Comparison of ENCODE assay signal across 9 cellular contexts in the genomic region with DNA sequence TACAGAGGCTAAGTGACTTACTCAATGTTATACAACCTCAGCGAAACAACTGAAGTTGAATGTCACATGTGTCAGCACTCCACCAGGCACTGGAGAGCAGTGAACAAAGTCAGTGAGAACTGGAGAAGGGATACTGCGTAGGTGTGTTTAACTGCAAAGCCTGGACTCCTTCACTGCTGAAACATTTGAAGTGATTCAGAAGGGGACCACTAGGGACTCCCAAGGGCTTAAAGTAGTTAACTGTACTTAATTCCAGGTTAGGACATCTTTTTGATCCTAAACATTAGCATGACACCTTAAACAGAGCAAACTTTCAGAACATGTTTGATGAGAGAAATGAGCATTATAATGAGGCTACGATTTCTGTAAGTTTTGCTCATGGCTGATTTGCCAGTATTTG. TPM values are rescaled to one million over a fixed set of nuclear protein-coding genes. Genes with fewer than 3 reads are reported as not detected.
A peak's percentile ranks its signal among the peaks of the same experiment; 100 is the strongest.
DNase-seq lines count a peak whose midpoint lies in the region; ATAC-seq and TF ChIP-seq lines count a peak whose summit lies in the region.
"Had no signal": no experiment of that assay in that cellular context is flagged by ENCODE, and none has a peak within 500 bp of the region (broad histone marks: within the 10 kb centered on the region; RNA-seq: fewer than 3 reads in every experiment).

No MANE protein-coding gene starts in this region.

- no peaks in the 10 kb centered on the region for H3K79me2 ChIP-seq in PC-3 (ENCODE audit: low read length)

- no peaks in the 10 kb centered on the region for H3K27me3 ChIP-seq in GM06990 (replicated peaks; ENCODE audit: control insufficient read depth, insufficient read depth, low read length)
- H3K27me3 ChIP-seq in PC-3 (ENCODE audit: low read length) = no peaks in the 10 kb centered on the region
- H3K27me3 ChIP-seq: uterus had no signal

- H3K9ac ChIP-seq in PC-3 (ENCODE audit: low read length) = no peak overlapping the region

- no peak overlapping the region for H3K4me3 ChIP-seq in GM06990 (replicated peaks; ENCODE audit: low read depth, low read length)
- H3K4me3 ChIP-seq in PC-3 (ENCODE audit: low read length) = no peak overlapping the region
- H3K4me3 ChIP-seq in epithelial cell of proximal tubule (ENCODE audit: low read depth, low read length) = no peak overlapping the region
- H3K4me3 ChIP-seq: uterus had no signal

- no TSS peak for BruUV-seq in PC-3 (replicated peaks; lab: Mats Ljungman, UMichigan)

- CTCF ChIA-PET in PC-3 (lab: Charles Lee) = interaction anchor here (0.5 kb wide), 1 partner anchor 177 kb away, joined by 5 read pairs; no protein-coding TSS in a partner anchor

- H4K20me1 ChIP-seq in PC-3 (ENCODE audit: low read length) = no peaks in the 10 kb centered on the region

- peaks cover 4% of the 10 kb centered on the region; the same call in 1 of the 2 replicates for H3K4me1 ChIP-seq in PC-3 (ENCODE audit: insufficient read depth, low read length)
- H3K4me1 ChIP-seq: uterus had no signal

- POLR2A ChIA-PET in PC-3 (lab: Charles Lee; ENCODE audit: unreplicated experiment) = no interaction called here

- TF ChIP-seq CTCF in GM06990 (IDR thresholded peaks at IDR 0.05; ENCODE audit: insufficient read depth, low read length, poor library complexity, severe bottlenecking) (peak; percentile 23), PC-3 (conservative IDR thresholded peaks at IDR 0.05; ENCODE audit: low read depth, low read length) (peak; percentile 40; the same call in 1 of the 2 replicates), epithelial cell of proximal tubule (conservative IDR thresholded peaks at IDR 0.05; ENCODE audit: low read depth, low read length) (peak; percentile 27)

- H3K36me3 ChIP-seq in GM06990 (ENCODE audit: control insufficient read depth, insufficient read depth, low read length) = no peaks in the 10 kb centered on the region
- no peaks in the 10 kb centered on the region for H3K36me3 ChIP-seq in PC-3 (ENCODE audit: low read depth, low read length)
- H3K36me3 ChIP-seq: uterus had no signal

- H3F3A ChIP-seq in PC-3 (ENCODE audit: low read length, unreplicated experiment) = no peaks in the 10 kb centered on the region

- no peaks in the 10 kb centered on the region for H3K9me2 ChIP-seq in PC-3 (replicated peaks; ENCODE audit: low read length)

- in situ Hi-C loops in ACHN (cut with HindIII; ENCODE audit: low pct_ligation_motif_present, low pct_unique_long_range_greater_than_20kb, low sequenced_read_pairs) = no loop called here

- no peak overlapping the region for H2AFZ ChIP-seq in PC-3 (ENCODE audit: low read length)

- H3K9me3 ChIP-seq in PC-3 (ENCODE audit: low read length) = no peaks in the 10 kb centered on the region
- H3K9me3 ChIP-seq: uterus had no signal

- DNase-seq in ACHN (peak; percentile 22), GM06990 (ENCODE audit: extremely low read depth, insufficient read length) (no peak), PC-3 (peak; percentile 27), epithelial cell of proximal tubule (ENCODE audit: low read depth) (no peak), HCEC 1CT (no peak), anterior cingulate cortex (lab: John Stamatoyannopoulos, UW) (no peak), COLO668 (lab: John Stamatoyannopoulos, UW; ENCODE audit: unreplicated experiment) (no peak)
- no peak for DNase-seq in central memory CD4-positive, alpha-beta T cell
- DNase-seq: uterus had no signal

- peak; percentile 61 for ATAC-seq in PC-3

- H3K27ac ChIP-seq in PC-3 (ENCODE audit: low read length) = no peak overlapping the region
- H3K27ac ChIP-seq: uterus had no signal

- no peak overlapping the region for H3K4me2 ChIP-seq in PC-3 (ENCODE audit: low read length)

- intact Hi-C loops in PC-3 (cut with micrococcal nuclease) = loop anchor here (1.0 to 2.0 kb wide), 4 partner anchors 163 to 525 kb away; a partner anchor contains a TSS

RNA-seq across cellular contexts. Expression of a gene that starts 45.0 kb away (rescaled TPM):
- total RNA-seq in PC-3 (2014; rRNA removed) = 4.5 and 6.1 TPM in 2 replicates
- 3.6 and 8.8 TPM in 2 replicates for total RNA-seq in epithelial cell of proximal tubule

Comparison
In these comparisons a context has a peak if more than half of its experiments do, and no peak if none do; other contexts are left out.
1. DNase-seq: peak in ACHN (single experiment) and PC-3 (single experiment); none in GM06990 (single experiment), epithelial cell of proximal tubule (single experiment), HCEC 1CT (single experiment), anterior cingulate cortex (0 of 58), COLO668 (single experiment) and central memory CD4-positive, alpha-beta T cell (single experiment).
2. Peak in every context shown above with its lines, with median percentiles within 50 percentile points of each other: CTCF ChIP-seq.